24 cellular contexts compared by ENCODE assay signal in the genomic region with DNA sequence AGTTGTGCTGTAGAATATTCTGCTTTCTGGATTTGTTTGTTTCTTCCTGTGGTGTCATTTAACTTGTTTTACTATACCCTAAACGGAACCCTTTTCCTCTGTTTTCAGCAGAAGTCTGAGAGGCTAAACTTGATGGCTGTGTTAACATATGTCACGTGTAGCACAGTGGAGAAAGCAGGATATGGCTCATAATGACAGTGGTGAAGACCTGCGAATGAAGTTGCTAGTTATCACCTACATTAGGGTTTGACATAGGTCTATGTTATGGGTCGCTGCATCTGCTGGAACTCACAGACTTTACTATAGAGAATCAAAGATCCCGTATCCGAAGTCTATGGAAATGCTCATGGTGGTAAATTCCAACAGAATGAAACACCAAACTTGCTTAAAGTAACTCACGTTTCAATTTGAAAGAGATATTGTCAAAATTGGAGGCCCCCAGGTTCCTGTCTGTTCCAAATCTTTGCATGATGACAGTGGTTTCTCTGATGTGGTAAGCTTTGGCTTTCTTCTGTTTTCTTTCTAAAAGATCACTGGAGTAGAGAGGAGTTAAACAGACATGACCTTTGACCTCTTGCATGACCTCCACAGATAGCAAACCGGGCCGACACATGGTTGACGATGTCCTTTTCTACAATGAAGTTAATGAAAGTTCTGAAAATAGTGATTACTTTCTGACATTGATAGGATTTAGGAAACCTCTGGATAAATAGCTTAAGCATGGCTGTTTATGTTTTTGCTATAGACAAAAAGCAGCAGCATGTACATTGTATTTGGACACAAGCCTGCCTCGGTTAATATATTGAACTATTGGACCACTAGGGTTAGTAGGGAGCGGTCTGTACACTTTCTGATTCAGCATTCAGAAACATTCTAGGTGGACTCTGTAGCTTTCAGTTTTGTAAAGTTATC. TPM values are rescaled to one million over a fixed set of nuclear protein-coding genes. Genes with fewer than 3 reads are reported as not detected.
DNase-seq lines count a peak whose midpoint lies in the region; ATAC-seq and TF ChIP-seq lines count a peak whose summit lies in the region.
"Had no signal": no experiment of that assay in that cellular context is flagged by ENCODE, and none has a peak within 500 bp of the region (broad histone marks: within the 10 kb centered on the region; RNA-seq: fewer than 3 reads in every experiment).

No MANE protein-coding gene starts in this region.

- H3K27ac Mint-ChIP-seq in activated CD8-positive, alpha-beta memory T cell treated with anti-CD3 and anti-CD28 coated beads, Interleukin-2, amount 10 ng/mL, durations not matched to agents 7 days and 5 days: peak overlapping the region; percentile 51
- peak overlapping the region; percentile 94 for H3K27ac Mint-ChIP-seq in activated T-cell treated with anti-CD3 and anti-CD28 coated beads, Interleukin-2, amount 50 U/mL, for 72 hours
- no peak overlapping the region for H3K27ac Mint-ChIP-seq in neural progenitor cell

- no peaks in the 10 kb centered on the region for H3K27me3 Mint-ChIP-seq in activated CD8-positive, alpha-beta memory T cell treated with anti-CD3 and anti-CD28 coated beads, Interleukin-2, amount 10 ng/mL, durations not matched to agents 7 days and 5 days
- no peaks in the 10 kb centered on the region for H3K27me3 Mint-ChIP-seq in activated T-cell treated with anti-CD3 and anti-CD28 coated beads, Interleukin-2, amount 50 U/mL, for 72 hours (ENCODE audit: low read depth)
- H3K27me3 Mint-ChIP-seq in neural progenitor cell (ENCODE audit: insufficient read depth, low read depth): peaks cover 3% of the 10 kb centered on the region

- H3F3A ChIP-seq in neural progenitor cell (ENCODE audit: low read depth): no peaks in the 10 kb centered on the region

- H3K36me3 ChIP-seq in mesodermal cell (ENCODE audit: control insufficient read depth, insufficient read depth, low read length) (peaks cover 4% of the 10 kb centered on the region), neural progenitor cell (no peaks in the 10 kb centered on the region), thyroid gland (peaks cover 0 to 7% of the 10 kb centered on the region in 2 donors)

- H3K9ac ChIP-seq in neural progenitor cell: no peak overlapping the region
- H3K9ac ChIP-seq: SK-N-SH had no signal

- H3K79me2 ChIP-seq in neural progenitor cell (ENCODE audit: low read depth): no peaks in the 10 kb centered on the region

- H2AFZ ChIP-seq in neural progenitor cell (replicated peaks): no peak overlapping the region

- H3K27me3 ChIP-seq in neural progenitor cell: no peaks in the 10 kb centered on the region
- H3K27me3 ChIP-seq in thyroid gland: no peaks in the 10 kb centered on the region

- no peak for TF ChIP-seq CTCF in neural progenitor cell (IDR thresholded peaks at IDR 0.05)
- no peak for TF ChIP-seq CTCF in thyroid gland (IDR thresholded peaks at IDR 0.05)

- ATAC-seq in activated CD8-positive, alpha-beta memory T cell treated with anti-CD3 and anti-CD28 coated beads, Interleukin-2, amount 10 ng/mL, durations not matched to agents 7 days and 5 days: peak; percentile 72
- ATAC-seq in activated T-cell treated with anti-CD3 and anti-CD28 coated beads, Interleukin-2, amount 50 U/mL, for 72 hours (replicated peaks in 1 of 2): peak; percentile 91 to 93
- ATAC-seq: right cardiac atrium had no signal

- no peak overlapping the region for H3K4me2 ChIP-seq in neural progenitor cell
- H3K4me2 ChIP-seq: SK-N-SH had no signal

- H3K4me3 Mint-ChIP-seq in activated CD8-positive, alpha-beta memory T cell treated with anti-CD3 and anti-CD28 coated beads, Interleukin-2, amount 10 ng/mL, durations not matched to agents 7 days and 5 days: no peak overlapping the region
- peak overlapping the region; percentile 63 to 73 for H3K4me3 Mint-ChIP-seq in activated T-cell treated with anti-CD3 and anti-CD28 coated beads, Interleukin-2, amount 50 U/mL, for 72 hours
- no peak overlapping the region for H3K4me3 Mint-ChIP-seq in neural progenitor cell

- H3K27ac ChIP-seq in mesodermal cell (ENCODE audit: low read depth, low read length, severe bottlenecking): peak overlapping the region; percentile 6
- H3K27ac ChIP-seq in neural progenitor cell: no peak overlapping the region
- H3K27ac ChIP-seq in thyroid gland: no peak overlapping the region
- H3K27ac ChIP-seq: epithelial cell of prostate, HL-60, RWPE1, thoracic aorta had no signal

- peaks cover 2% of the 10 kb centered on the region for H3K4me1 ChIP-seq in mesodermal cell (ENCODE audit: control insufficient read depth, insufficient read depth, low read length, poor library complexity, severe bottlenecking)
- H3K4me1 ChIP-seq in neural progenitor cell: no peaks in the 10 kb centered on the region
- H3K4me1 ChIP-seq in thyroid gland: no peaks in the 10 kb centered on the region

- intact Hi-C loops in thyroid gland (cut with DNase I): no loop called here

- 84 to 91% methylated on average over 10 of the region's 12 CpGs for WGBS in mesodermal cell (ENCODE audit: insufficient coverage in 2 of 2), 2 experiments
- 92% methylated on average over 12 of the region's 12 CpGs for WGBS in thyroid gland, 2 donors

- TF ChIP-seq POLR2A in thyroid gland (IDR thresholded peaks at IDR 0.05): no peak

- no peak overlapping the region for H3K4me3 ChIP-seq in Jurkat, Clone E6-1 (ENCODE audit: low read length)
- no peak overlapping the region for H3K4me3 ChIP-seq in mesodermal cell (ENCODE audit: extremely low read depth, insufficient read depth, low read length, poor library complexity, severe bottlenecking)
- H3K4me3 ChIP-seq in neural progenitor cell: no peak overlapping the region
- H3K4me3 ChIP-seq in thyroid gland (replicated peaks in 1 of 3): no peak overlapping the region
- H3K4me3 ChIP-seq: lung, thoracic aorta had no signal

- DNase-seq in activated CD8-positive, alpha-beta memory T cell treated with anti-CD3 and anti-CD28 coated beads, Interleukin-2, amount 10 ng/mL, durations not matched to agents 7 days and 5 days: no peak
- no peak for DNase-seq in activated CD8-positive, alpha-beta memory T cell treated with anti-CD3 and anti-CD28 coated beads, Interleukin-2, amount 50 U/mL, for 4 hours
- DNase-seq in Jurkat, Clone E6-1 (ENCODE audit: low read depth, low spot score): peak; percentile 80
- peak; percentile 23 to 28 for DNase-seq in activated T-cell treated with anti-CD3 and anti-CD28 coated beads, Interleukin-2, amount 50 U/mL, for 72 hours
- no peak for DNase-seq in NCI-H1694 treated with DMSO at 0.1 percent for 48 hours (lab: John Stamatoyannopoulos, UW)
- DNase-seq in neural progenitor cell (ENCODE audit: low spot score): no peak
- DNase-seq in thyroid gland: no peak
- DNase-seq: aorta, caudate nucleus, DMS 273 treated with DMSO at 0.1 percent for 48 hours, foreskin fibroblast, hippocampal formation, IMR-90, NCI-H1436 treated with DMSO at 0.1 percent for 48 hours, NCI-H2171, NCI-H526 treated with DMSO at 0.1 percent for 48 hours, right cardiac atrium, SK-N-SH had no signal

- H3K36me3 Mint-ChIP-seq in activated CD8-positive, alpha-beta memory T cell treated with anti-CD3 and anti-CD28 coated beads, Interleukin-2, amount 10 ng/mL, durations not matched to agents 7 days and 5 days: peaks cover 4% of the 10 kb centered on the region
- peaks cover 3 to 9% of the 10 kb centered on the region in 2 donors for H3K36me3 Mint-ChIP-seq in activated T-cell treated with anti-CD3 and anti-CD28 coated beads, Interleukin-2, amount 50 U/mL, for 72 hours (ENCODE audit: insufficient read depth in 2 of 2)
- H3K36me3 Mint-ChIP-seq in neural progenitor cell: peaks cover 2% of the 10 kb centered on the region

- CTCF ChIA-PET in activated CD8-positive, alpha-beta memory T cell treated with anti-CD3 and anti-CD28 coated beads, Interleukin-2, amount 10 ng/mL, durations not matched to agents 7 days and 5 days (lab: Charles Lee): interaction anchor here (1.2 kb wide), 1 partner anchor 16 kb away, joined by 3 read pairs; no protein-coding TSS in a partner anchor

- no peaks in the 10 kb centered on the region for H3K9me3 ChIP-seq in mesodermal cell (ENCODE audit: control insufficient read depth, low read length)
- no peaks in the 10 kb centered on the region for H3K9me3 ChIP-seq in neural progenitor cell (ENCODE audit: low read depth)
- no peaks in the 10 kb centered on the region for H3K9me3 ChIP-seq in thyroid gland
- H3K9me3 ChIP-seq: SK-N-SH, thoracic aorta had no signal

- peaks cover 16% of the 10 kb centered on the region for H3K4me1 Mint-ChIP-seq in activated CD8-positive, alpha-beta memory T cell treated with anti-CD3 and anti-CD28 coated beads, Interleukin-2, amount 10 ng/mL, durations not matched to agents 7 days and 5 days
- peaks cover 28% of the 10 kb centered on the region for H3K4me1 Mint-ChIP-seq in activated T-cell treated with anti-CD3 and anti-CD28 coated beads, Interleukin-2, amount 50 U/mL, for 72 hours (ENCODE audit: low read depth)
- H3K4me1 Mint-ChIP-seq in neural progenitor cell: peaks cover 7% of the 10 kb centered on the region

- no peaks in the 10 kb centered on the region for H3K9me3 Mint-ChIP-seq in activated CD8-positive, alpha-beta memory T cell treated with anti-CD3 and anti-CD28 coated beads, Interleukin-2, amount 10 ng/mL, durations not matched to agents 7 days and 5 days (ENCODE audit: low read depth)
- no peaks in the 10 kb centered on the region for H3K9me3 Mint-ChIP-seq in activated T-cell treated with anti-CD3 and anti-CD28 coated beads, Interleukin-2, amount 50 U/mL, for 72 hours
- no peaks in the 10 kb centered on the region for H3K9me3 Mint-ChIP-seq in neural progenitor cell

- no peaks in the 10 kb centered on the region for H4K20me1 ChIP-seq in neural progenitor cell (ENCODE audit: low read depth)

RNA-seq across cellular contexts. Expression of gene CATSPER3, which starts 3.1 kb away (rescaled TPM):
- under 1 TPM; 0.61 to 0.82 TPM for total RNA-seq in activated CD8-positive, alpha-beta memory T cell treated with anti-CD3 and anti-CD28 coated beads, Interleukin-2, amount 10 ng/mL, durations not matched to agents 7 days and 5 days
- not detected for polyA plus RNA-seq in Jurkat, Clone E6-1 (2012; ENCODE audit: insufficient read depth, insufficient read length)
- 1 to 10 TPM in 1 of 2 donors, under 1 TPM in 1; 0.79 to 1.1 TPM for total RNA-seq in activated T-cell treated with anti-CD3 and anti-CD28 coated beads, Interleukin-2, amount 50 U/mL, for 72 hours
- polyA plus RNA-seq in mesodermal cell (2013, experiment 1 of 2): not detected
- 0.35 TPM for polyA plus RNA-seq in mesodermal cell (2013, experiment 2 of 2)
- total RNA-seq in neural progenitor cell (ENCODE audit: low replicate concordance) (0.19 TPM in 1 of 2 replicates, not detected in the other), thyroid gland (under 1 TPM in 1 of 4 donors, not detected in 3; 0.56 TPM)
- total RNA-seq: thoracic aorta had no signal

RNA-seq across cellular contexts. Expression of gene PCBD2, which starts 59.7 kb away (rescaled TPM):
- total RNA-seq in activated CD8-positive, alpha-beta memory T cell treated with anti-CD3 and anti-CD28 coated beads, Interleukin-2, amount 10 ng/mL, durations not matched to agents 7 days and 5 days: 10 to 100 TPM; 13.4 to 13.7 TPM
- polyA plus RNA-seq in Jurkat, Clone E6-1 (2012; ENCODE audit: insufficient read depth, insufficient read length): 16.0 TPM
- total RNA-seq in activated T-cell treated with anti-CD3 and anti-CD28 coated beads, Interleukin-2, amount 50 U/mL, for 72 hours: 10 to 100 TPM; 22.1 to 22.2 TPM
- polyA plus RNA-seq in mesodermal cell (2013, experiment 1 of 2): 3.9 TPM
- 3.6 TPM for polyA plus RNA-seq in mesodermal cell (2013, experiment 2 of 2)
- 2.2 and 5.0 TPM in 2 replicates for total RNA-seq in neural progenitor cell (ENCODE audit: low replicate concordance)
- 10 to 100 TPM; 12.6 to 24.4 (median 17.7) TPM for total RNA-seq in thyroid gland

Comparison
In these comparisons a context has a peak if more than half of its experiments do, and no peak if none do; other contexts are left out.
1. DNase-seq: peak in Jurkat, Clone E6-1 (single experiment) and activated T-cell treated with anti-CD3 and anti-CD28 coated beads, Interleukin-2, amount 50 U/mL, for 72 hours (2 of 2); none in activated CD8-positive, alpha-beta memory T cell treated with anti-CD3 and anti-CD28 coated beads, Interleukin-2, amount 10 ng/mL, durations not matched to agents 7 days and 5 days (single experiment), activated CD8-positive, alpha-beta memory T cell treated with anti-CD3 and anti-CD28 coated beads, Interleukin-2, amount 50 U/mL, for 4 hours (single experiment), NCI-H1694 treated with DMSO at 0.1 percent for 48 hours (single experiment), neural progenitor cell (single experiment) and thyroid gland (0 of 2).
2. H3K4me3 Mint-ChIP-seq: peak in activated T-cell treated with anti-CD3 and anti-CD28 coated beads, Interleukin-2, amount 50 U/mL, for 72 hours (2 of 2); none in activated CD8-positive, alpha-beta memory T cell treated with anti-CD3 and anti-CD28 coated beads, Interleukin-2, amount 10 ng/mL, durations not matched to agents 7 days and 5 days (single experiment) and neural progenitor cell (single experiment).